ENCODE assay signal across 1 cellular context in genomic region chr21:38938343-38938742, GRCh38.
TF ChIP-seq lines count a peak whose summit lies in the region.

No MANE protein-coding gene starts in this region.

TF ChIP-seq in endothelial cell of umbilical vein, 7 proteins besides CTCF, POLR2A, EP300 and RAD21 (continued from another document):
- TF ChIP-seq JUN (IDR thresholded peaks at IDR 0.05; ENCODE audit: borderline replicate concordance, insufficient read depth, insufficient read length, low read depth), result no peak
- no peak for TF ChIP-seq MYC (IDR thresholded peaks at IDR 0.05; ENCODE audit: low read depth, low read length)
- no peak for TF ChIP-seq FOS (IDR thresholded peaks at IDR 0.05; ENCODE audit: borderline replicate concordance, insufficient read depth, low read length)
- TF ChIP-seq POLR2AphosphoS5 (IDR thresholded peaks at IDR 0.05; ENCODE audit: insufficient read depth, low read depth, low read length), result no peak
- TF ChIP-seq EZH2 (IDR thresholded peaks at IDR 0.05; ENCODE audit: borderline replicate concordance, low read depth, low read length, severe bottlenecking), result no peak
